Comparison of ENCODE assay signal across 14 cellular contexts in genomic region chr19:7699422-7700127, GRCh38. TPM values are rescaled to one million over a fixed set of nuclear protein-coding genes. Genes with fewer than 3 reads are reported as not detected.
DNase-seq lines count a peak whose midpoint lies in the region; ATAC-seq and TF ChIP-seq lines count a peak whose summit lies in the region.
"Had no signal": no experiment of that assay in that cellular context is flagged by ENCODE, and none has a peak within 500 bp of the region (broad histone marks: within the 10 kb centered on the region; RNA-seq: fewer than 3 reads in every experiment).

No MANE protein-coding gene starts in this region.

- no peaks in the 10 kb centered on the region for H3K36me3 Mint-ChIP-seq in activated T-cell treated with anti-CD3 and anti-CD28 coated beads, Interleukin-2, amount 50 U/mL, for 4 hours (ENCODE audit: insufficient read depth)

- peaks cover 38% of the 10 kb centered on the region for H3K4me1 Mint-ChIP-seq in activated T-cell treated with anti-CD3 and anti-CD28 coated beads, Interleukin-2, amount 50 U/mL, for 4 hours (ENCODE audit: low read depth)

- no peak for TF ChIP-seq RAD21 in Ishikawa (IDR thresholded peaks at IDR 0.05; ENCODE audit: low read depth)

- DNase-seq in DMS 273 (lab: John Stamatoyannopoulos, UW; ENCODE audit: unreplicated experiment) (peak; percentile 34), DMS 273 treated with DMSO at 0.1 percent for 48 hours (lab: John Stamatoyannopoulos, UW) (no peak), DMS79 treated with DMSO at 0.1 percent for 48 hours (lab: John Stamatoyannopoulos, UW) (no peak), NCI-H1694 treated with DMSO at 0.1 percent for 48 hours (lab: John Stamatoyannopoulos, UW) (no peak)
- DNase-seq in activated T-cell treated with anti-CD3 and anti-CD28 coated beads, Interleukin-2, amount 50 U/mL, for 4 hours = no peak
- DNase-seq in stimulated activated CD4-positive, alpha-beta T cell treated with anti-CD3 and anti-CD28 coated beads, Interleukin-2, amount 100 ng/mL, for 24 hours = peak; percentile 51 to 65
- DNase-seq: cerebellar nuclear complex, EL had no signal

- peaks cover 9% of the 10 kb centered on the region for H3K27me3 Mint-ChIP-seq in activated T-cell treated with anti-CD3 and anti-CD28 coated beads, Interleukin-2, amount 50 U/mL, for 4 hours (ENCODE audit: low read depth)

- no peaks in the 10 kb centered on the region for H3K9me3 Mint-ChIP-seq in activated T-cell treated with anti-CD3 and anti-CD28 coated beads, Interleukin-2, amount 50 U/mL, for 4 hours

- TF ChIP-seq EP300 in Ishikawa (IDR thresholded peaks at IDR 0.05; ENCODE audit: borderline replicate concordance) = no peak

- peak; percentile 61 to 71 for ATAC-seq in activated T-cell treated with anti-CD3 and anti-CD28 coated beads, Interleukin-2, amount 50 U/mL, for 4 hours
- ATAC-seq in GM18907 (IDR thresholded peaks at IDR 0.05; ENCODE audit: unreplicated experiment) = no peak

- peak overlapping the region; percentile 76 for H3K4me3 Mint-ChIP-seq in activated T-cell treated with anti-CD3 and anti-CD28 coated beads, Interleukin-2, amount 50 U/mL, for 4 hours

TF ChIP-seq in Ishikawa, 13 proteins besides CTCF, POLR2A, EP300 and RAD21:
- TF ChIP-seq CREB1 (IDR thresholded peaks at IDR 0.05; ENCODE audit: low read depth) = no peak
- no peak for TF ChIP-seq ZBTB7A (IDR thresholded peaks at IDR 0.05; ENCODE audit: low read depth)
- no peak for TF ChIP-seq YY1 (IDR thresholded peaks at IDR 0.05; ENCODE audit: low read depth)
- no peak for TF ChIP-seq MAX (IDR thresholded peaks at IDR 0.05)
- peak; percentile 70 for TF ChIP-seq NFIC (IDR thresholded peaks at IDR 0.05)
- no peak for TF ChIP-seq EGR1 (IDR thresholded peaks at IDR 0.05)

RNA-seq across cellular contexts. Expression of gene FCER2, which starts 2.4 kb away (rescaled TPM):
- 10 to 100 TPM in 2 of 3 donors, 1 to 10 TPM in 1; 6.9 to 52.7 (median 20.5) TPM for total RNA-seq in activated T-cell treated with anti-CD3 and anti-CD28 coated beads, Interleukin-2, amount 50 U/mL, for 4 hours
- total RNA-seq: frontal cortex, lower leg skin, SK-MEL-5 had no signal

RNA-seq across cellular contexts. Expression of gene TRAPPC5, which starts 18.9 kb away (rescaled TPM):
- total RNA-seq in activated T-cell treated with anti-CD3 and anti-CD28 coated beads, Interleukin-2, amount 50 U/mL, for 4 hours = 100 to 1,000 TPM in 1 of 3 donors, 10 to 100 TPM in 2; 81.3 to 112 (median 89.8) TPM

RNA-seq across cellular contexts. Expression of gene MCEMP1, which starts 22.7 kb away (rescaled TPM):
- not detected for total RNA-seq in activated T-cell treated with anti-CD3 and anti-CD28 coated beads, Interleukin-2, amount 50 U/mL, for 4 hours
- total RNA-seq: frontal cortex, lower leg skin, SK-MEL-5 had no signal

RNA-seq across cellular contexts. Expression of gene RETN, which starts 30.7 kb away (rescaled TPM):
- total RNA-seq in activated T-cell treated with anti-CD3 and anti-CD28 coated beads, Interleukin-2, amount 50 U/mL, for 4 hours = not detected
- total RNA-seq: frontal cortex, lower leg skin, prostate gland, SK-MEL-5 had no signal

RNA-seq across cellular contexts. Expression of gene CLEC4G, which starts 32.3 kb away (rescaled TPM):
- total RNA-seq in activated T-cell treated with anti-CD3 and anti-CD28 coated beads, Interleukin-2, amount 50 U/mL, for 4 hours = not detected
- total RNA-seq: SK-MEL-5 had no signal

Comparison
In these comparisons a context has a peak if more than half of its experiments do, and no peak if none do; other contexts are left out.
1. DNase-seq: peak in DMS 273 (single experiment) and stimulated activated CD4-positive, alpha-beta T cell treated with anti-CD3 and anti-CD28 coated beads, Interleukin-2, amount 100 ng/mL, for 24 hours (2 of 2); none in DMS 273 treated with DMSO at 0.1 percent for 48 hours (single experiment), activated T-cell treated with anti-CD3 and anti-CD28 coated beads, Interleukin-2, amount 50 U/mL, for 4 hours (single experiment), DMS79 treated with DMSO at 0.1 percent for 48 hours (single experiment) and NCI-H1694 treated with DMSO at 0.1 percent for 48 hours (single experiment).